Comparison of ENCODE assay signal across 16 cellular contexts in the genomic region with DNA sequence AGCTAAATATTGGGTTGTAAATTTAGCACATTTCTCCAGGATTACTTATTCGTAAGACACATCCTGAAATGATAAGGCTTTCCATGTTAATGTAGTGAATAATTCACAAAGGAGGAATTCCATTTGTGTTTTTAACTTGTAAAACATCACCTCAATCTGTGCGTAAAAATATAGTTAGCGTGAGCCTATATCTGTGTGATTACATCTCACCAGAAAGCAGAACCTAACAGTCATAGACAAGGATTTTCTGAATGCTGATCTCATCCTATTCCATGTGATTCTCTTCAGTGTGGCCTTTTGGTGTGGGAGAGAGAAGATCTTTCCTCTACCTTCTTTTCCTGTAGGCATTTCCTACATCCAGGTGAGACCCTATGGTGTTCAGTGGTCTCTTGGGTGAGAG.
"Had no signal": no experiment of that assay in that cellular context is flagged by ENCODE, and none has a peak within 500 bp of the region (broad histone marks: within the 10 kb centered on the region; RNA-seq: fewer than 3 reads in every experiment).

No MANE protein-coding gene starts in this region.

- H3K36me3 ChIP-seq: right lobe of liver, WERI-Rb-1 had no signal

- H3K4me3 ChIP-seq: psoas muscle, right lobe of liver had no signal

- H3K9me3 ChIP-seq: psoas muscle, right lobe of liver had no signal

- H3K27me3 ChIP-seq: foreskin keratinocyte, right lobe of liver had no signal

- DNase-seq: activated CD4-positive, alpha-beta memory T cell treated with anti-CD3 and anti-CD28 coated beads, Interleukin-2, amount 10 ng/mL, durations not matched to agents 7 days and 5 days; activated CD4-positive, alpha-beta T cell treated with anti-CD3 and anti-CD28 coated beads for 36 hours; activated CD8-positive, alpha-beta memory T cell treated with anti-CD3 and anti-CD28 coated beads, Interleukin-2, amount 50 U/mL, for 4 hours; activated naive CD8-positive, alpha-beta T cell treated with anti-CD3 and anti-CD28 coated beads, Interleukin-2, amount 10 ng/mL, durations not matched to agents 7 days and 5 days; activated T-cell treated with anti-CD3 and anti-CD28 coated beads, Interleukin-2, amount 50 U/mL, for 72 hours; central memory CD4-positive, alpha-beta T cell; foreskin keratinocyte; head of caudate nucleus; natural killer cell; nucleus accumbens; psoas muscle; right lobe of liver; stimulated activated CD4-positive, alpha-beta T cell treated with anti-CD3 and anti-CD28 coated beads, Interleukin-12 subunit alpha, Interleukin-12 subunit beta, amount 100 ng/mL, for 4 hours; stimulated activated naive CD4-positive, alpha-beta T cell treated with Interleukin-2 at 50 U/mL for 16 hours; T-cell; WERI-Rb-1 had no signal

- H3K27ac ChIP-seq: foreskin keratinocyte, psoas muscle, right lobe of liver, WERI-Rb-1 had no signal
